In the genomic region with DNA sequence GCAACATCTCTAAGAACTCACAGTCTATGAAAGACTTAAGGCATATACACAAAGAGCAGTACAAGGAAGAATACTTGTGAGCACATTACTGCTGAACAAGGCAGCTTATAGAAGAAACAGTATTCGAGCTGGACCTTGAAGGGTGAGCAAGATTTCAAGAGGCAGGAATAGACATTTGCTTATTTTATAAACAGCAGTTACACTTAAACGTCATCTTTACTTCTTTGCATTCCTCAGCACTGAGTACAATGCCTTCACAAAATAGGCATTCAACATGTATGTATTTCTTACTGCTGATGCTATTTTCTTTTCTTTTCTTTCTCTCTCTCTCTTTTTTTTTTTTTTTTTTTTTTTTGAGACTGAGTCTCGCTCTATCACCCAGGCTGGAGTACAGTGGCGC, we compare ENCODE assay signal across 14 cellular contexts.
A peak's percentile ranks its signal among the peaks of the same experiment; 100 is the strongest.
DNase-seq lines count a peak whose midpoint lies in the region; ATAC-seq, FAIRE-seq and TF ChIP-seq lines count a peak whose summit lies in the region.
"Had no signal": no experiment of that assay in that cellular context is flagged by ENCODE, and none has a peak within 500 bp of the region (broad histone marks: within the 10 kb centered on the region; RNA-seq: fewer than 3 reads in every experiment).

No MANE protein-coding gene starts in this region.

- H2AFZ ChIP-seq in astrocyte (ENCODE audit: low read depth, low read length), result peak overlapping the region; percentile 39

- H3K79me2 ChIP-seq in astrocyte (ENCODE audit: insufficient read depth, low read length), result no peaks in the 10 kb centered on the region

- no peak for ATAC-seq in aorta (ENCODE audit: low FRiP score)
- ATAC-seq in activated CD4-positive, CD25-positive, alpha-beta regulatory T cell treated with anti-CD3 and anti-CD28 coated beads, Interleukin-2, amount 50 U/mL, for 24 hours, result no peak
- ATAC-seq: K562 had no signal

- H3K4me2 ChIP-seq in astrocyte (ENCODE audit: low read length), result peak overlapping the region; percentile 49
- H3K4me2 ChIP-seq: BLaER1 had no signal

- no peak for FAIRE-seq in astrocyte (lab: Jason Lieb, UNC)
- FAIRE-seq: HTR-8/SVneo, K562 had no signal

- H4K20me1 ChIP-seq in astrocyte (ENCODE audit: insufficient read depth, low read length), result no peaks in the 10 kb centered on the region
- H4K20me1 ChIP-seq: BLaER1 had no signal

- H3K4me3 ChIP-seq in astrocyte (ENCODE audit: insufficient read depth, low read depth, low read length), result no peak overlapping the region
- H3K4me3 ChIP-seq in fibroblast of villous mesenchyme (ENCODE audit: low read depth, low read length), result no peak overlapping the region
- H3K4me3 ChIP-seq in aorta (ENCODE audit: low read length in 2 of 2), result no peak overlapping the region
- H3K4me3 ChIP-seq: BLaER1, HAP-1, K562 had no signal

- H3K27me3 ChIP-seq in astrocyte (ENCODE audit: insufficient read depth, low read length), result no peaks in the 10 kb centered on the region
- no peaks in the 10 kb centered on the region for H3K27me3 ChIP-seq in aorta (ENCODE audit: control insufficient read depth in 1 of 2, insufficient read depth in 2 of 2, low read length in 1 of 2)
- H3K27me3 ChIP-seq: BLaER1 had no signal

- peaks cover 4% of the 10 kb centered on the region for H3K4me1 Mint-ChIP-seq in astrocyte (ENCODE audit: low read depth, unreplicated experiment)

- no peak for TF ChIP-seq CTCF in astrocyte (IDR thresholded peaks at IDR 0.05; ENCODE audit: insufficient read depth, low read depth, low read length)
- TF ChIP-seq CTCF in fibroblast of villous mesenchyme (IDR thresholded peaks at IDR 0.05; ENCODE audit: insufficient read depth, low read depth, low read length), result no peak

- 34 to 45% methylated on average over 4 of the region's 4 CpGs for WGBS in aorta, 2 donors

- no peaks in the 10 kb centered on the region for H3K36me3 Mint-ChIP-seq in astrocyte (ENCODE audit: low read depth, unreplicated experiment)

- intact Hi-C loops in aorta (cut with DNase I), result no loop called here

- no peaks in the 10 kb centered on the region for H3K9me3 ChIP-seq in astrocyte (ENCODE audit: insufficient read depth, low read depth, low read length)
- H3K9me3 ChIP-seq in aorta (ENCODE audit: control insufficient read depth, low read length), result no peaks in the 10 kb centered on the region
- H3K9me3 ChIP-seq: BLaER1, HAP-1 had no signal

- H3K9ac ChIP-seq in astrocyte (ENCODE audit: low read length), result peak overlapping the region; percentile 48
- H3K9ac ChIP-seq: BLaER1 had no signal

- H3K36me3 ChIP-seq in astrocyte (ENCODE audit: insufficient read depth, low read length), result no peaks in the 10 kb centered on the region
- no peaks in the 10 kb centered on the region for H3K36me3 ChIP-seq in aorta (ENCODE audit: control insufficient read depth in 1 of 2, insufficient read depth in 2 of 2, low read length in 1 of 2)
- H3K36me3 ChIP-seq: BLaER1, HAP-1 had no signal

- H3K4me1 ChIP-seq in astrocyte (ENCODE audit: insufficient read depth, low read length) (no peaks in the 10 kb centered on the region), aorta (ENCODE audit: control insufficient read depth in 1 of 2, insufficient read depth in 2 of 2, low read length in 2 of 2) (no peaks in the 10 kb centered on the region)
- H3K4me1 ChIP-seq: HAP-1 had no signal

- H3K27me3 Mint-ChIP-seq in astrocyte (ENCODE audit: low read depth, unreplicated experiment), result no peaks in the 10 kb centered on the region

- H3K27ac Mint-ChIP-seq in astrocyte (ENCODE audit: unreplicated experiment), result no peak overlapping the region

- peak overlapping the region; percentile 45 for H3K27ac ChIP-seq in astrocyte (ENCODE audit: low read depth, low read length)
- no peak overlapping the region for H3K27ac ChIP-seq in aorta (ENCODE audit: low read depth in 1 of 2, low read length in 2 of 2)
- H3K27ac ChIP-seq: BLaER1 had no signal

- peak; percentile 54 for DNase-seq in EL
- peak; percentile 43 for DNase-seq in astrocyte (ENCODE audit: low read depth)
- peak; percentile 2 for DNase-seq in fibroblast of villous mesenchyme (ENCODE audit: low read depth)
- no peak for DNase-seq in aorta
- DNase-seq in epidermal melanocyte (ENCODE audit: insufficient read length, low spot score), result no peak
- no peak for DNase-seq in NCI-H2227 treated with DMSO at 0.1 percent for 48 hours (lab: John Stamatoyannopoulos, UW)
- DNase-seq: NCI-H1436, NCI-H2029 treated with DMSO at 0.1 percent for 48 hours, NCI-H524 had no signal

- H3K4me3 Mint-ChIP-seq in astrocyte (ENCODE audit: unreplicated experiment), result no peak overlapping the region

- H3K9me3 Mint-ChIP-seq in astrocyte (ENCODE audit: unreplicated experiment), result no peaks in the 10 kb centered on the region

Comparison
In these comparisons a context has a peak if more than half of its experiments do, and no peak if none do; other contexts are left out.
1. DNase-seq: peak in EL (single experiment), astrocyte (single experiment) and fibroblast of villous mesenchyme (single experiment); none in aorta (0 of 2), epidermal melanocyte (single experiment) and NCI-H2227 treated with DMSO at 0.1 percent for 48 hours (single experiment).